In genomic region chr1:28553229-28553930, GRCh38 we compare ENCODE assay signal across 8 cellular contexts. TPM values are rescaled to one million over a fixed set of nuclear protein-coding genes. Genes with fewer than 3 reads are reported as not detected.
DNase-seq lines count a peak whose midpoint lies in the region; ATAC-seq and TF ChIP-seq lines count a peak whose summit lies in the region.

No MANE protein-coding gene starts in this region.

- H3K4me1 ChIP-seq in colonic mucosa: peaks cover 5% of the 10 kb centered on the region

- TF ChIP-seq CTCF in SU-DHL-6 (IDR thresholded peaks at IDR 0.05; ENCODE audit: insufficient read depth, low read length, poor library complexity, severe bottlenecking): no peak
- no peak for TF ChIP-seq CTCF in colonic mucosa (IDR thresholded peaks at IDR 0.05)

- DNase-seq in Daoy (ENCODE audit: low read depth) (peak; percentile 51), colonic mucosa (peak; percentile 49), kidney tubule cell (ENCODE audit: low spot score) (peak; percentile 66), SHP77 treated with DMSO at 0.1 percent for 48 hours (lab: John Stamatoyannopoulos, UW) (no peak)
- DNase-seq in stimulated activated CD4-positive, alpha-beta T cell treated with anti-CD3 and anti-CD28 coated beads, Interleukin-2, amount 100 ng/mL, for 24 hours: peak; percentile 39 to 53

- peaks cover 21% of the 10 kb centered on the region for H3F3A ChIP-seq in SU-DHL-6 (ENCODE audit: insufficient read depth)

- peak; percentile 34 for ATAC-seq in GM19324 (IDR thresholded peaks at IDR 0.05; ENCODE audit: low FRiP score, unreplicated experiment)
- ATAC-seq in HG03442 (IDR thresholded peaks at IDR 0.05; ENCODE audit: unreplicated experiment): peak; percentile 26

- H3K9me3 ChIP-seq in SU-DHL-6 (ENCODE audit: insufficient read depth, low read length) (no peaks in the 10 kb centered on the region), colonic mucosa (no peaks in the 10 kb centered on the region)

- intact Hi-C loops in colonic mucosa (cut with DNase I): no loop called here

- H3K36me3 ChIP-seq in SU-DHL-6 (ENCODE audit: low read length) (no peaks in the 10 kb centered on the region), colonic mucosa (no peaks in the 10 kb centered on the region)

- peak overlapping the region; percentile 76 for H3K4me2 ChIP-seq in SU-DHL-6 (ENCODE audit: low read depth, low read length, poor library complexity, severe bottlenecking)

- peaks cover 15% of the 10 kb centered on the region; the same call in 1 of the 2 replicates for H3K79me2 ChIP-seq in SU-DHL-6 (ENCODE audit: insufficient read depth, low read length)

- H3K27ac ChIP-seq in SU-DHL-6 (ENCODE audit: low read depth, low read length) (peak overlapping the region; percentile 89), colonic mucosa (peak overlapping the region; percentile 86)

- peak overlapping the region; percentile 88 for H2AFZ ChIP-seq in SU-DHL-6 (ENCODE audit: low read depth, low read length, severe bottlenecking)

- H3K27me3 ChIP-seq in SU-DHL-6 (ENCODE audit: low read length) (no peaks in the 10 kb centered on the region), colonic mucosa (no peaks in the 10 kb centered on the region)

- no peaks in the 10 kb centered on the region for H3K9me2 ChIP-seq in SU-DHL-6 (replicated peaks; ENCODE audit: insufficient read depth, low read length)

- H3K4me3 ChIP-seq in SU-DHL-6 (ENCODE audit: insufficient read depth, low read length, poor library complexity, severe bottlenecking): peak overlapping the region; percentile 75
- peak overlapping the region; percentile 89 for H3K4me3 ChIP-seq in colonic mucosa

- peak overlapping the region; percentile 83 for H3K9ac ChIP-seq in SU-DHL-6 (ENCODE audit: low read length)
- peak overlapping the region; percentile 76 to 87 for H3K9ac ChIP-seq in colonic mucosa (ENCODE audit: low read depth in 2 of 2, low read length in 2 of 2)

- no peaks in the 10 kb centered on the region for H4K20me1 ChIP-seq in SU-DHL-6 (ENCODE audit: low read depth, low read length)

RNA-seq across cellular contexts. Expression of gene TRNAU1AP, which starts 0.5 kb away (rescaled TPM):
- total RNA-seq in Daoy (2014; rRNA removed; shearing (Covaris generic)): 27.3 and 40.7 TPM in 2 replicates
- total RNA-seq in colonic mucosa: 10 to 100 TPM; 22.1 to 28.6 TPM

RNA-seq across cellular contexts. Expression of gene RAB42, which starts 38.7 kb away (rescaled TPM):
- total RNA-seq in Daoy (2014; rRNA removed; shearing (Covaris generic)): 6.4 and 8.8 TPM in 2 replicates
- 1 to 10 TPM in 1 of 2 donors, under 1 TPM in 1; 0.99 to 2.3 TPM for total RNA-seq in colonic mucosa

RNA-seq across cellular contexts. Expression of gene RCC1, which starts 47.5 kb away (rescaled TPM):
- 81.5 and 96.8 TPM in 2 replicates for total RNA-seq in Daoy (2014; rRNA removed; shearing (Covaris generic))
- 100 to 1,000 TPM in 1 of 2 donors, 10 to 100 TPM in 1; 29.9 to 101 TPM for total RNA-seq in colonic mucosa
